Comparison of ENCODE assay signal across 15 cellular contexts in genomic region chr4:26204249-26204825, GRCh38.
DNase-seq lines count a peak whose midpoint lies in the region; ATAC-seq and TF ChIP-seq lines count a peak whose summit lies in the region.
"Had no signal": no experiment of that assay in that cellular context is flagged by ENCODE, and none has a peak within 500 bp of the region (broad histone marks: within the 10 kb centered on the region; RNA-seq: fewer than 3 reads in every experiment).

No MANE protein-coding gene starts in this region.

- H2AK5ac ChIP-seq in trophoblast cell (ENCODE audit: low read length): no peak overlapping the region

- peaks cover 3% of the 10 kb centered on the region for H3K27me3 Mint-ChIP-seq in activated naive CD4-positive, alpha-beta T cell treated with anti-CD3 and anti-CD28 coated beads for 36 hours (ENCODE audit: low read depth)
- H3K27me3 Mint-ChIP-seq in activated naive CD8-positive, alpha-beta T cell: no peaks in the 10 kb centered on the region
- H3K27me3 Mint-ChIP-seq in stimulated activated memory B cell treated with anti-CD40 and anti-IgM and Interleukin-4, amounts not matched to agents 10 μg/mL and 1 μg/mL and 100 μg/mL, for 72 hours: peaks cover 37% of the 10 kb centered on the region
- peaks cover 44% of the 10 kb centered on the region for H3K27me3 Mint-ChIP-seq in chondrocyte (ENCODE audit: low read depth)

- H3K27me3 ChIP-seq in trophoblast cell (ENCODE audit: insufficient read depth, low read length): no peaks in the 10 kb centered on the region
- H3K27me3 ChIP-seq: adrenal gland, left lung, vagina had no signal

- no peak overlapping the region for H2BK5ac ChIP-seq in trophoblast cell (ENCODE audit: low read depth, low read length, poor library complexity)

- no peak overlapping the region for H3K9ac ChIP-seq in trophoblast cell (ENCODE audit: low read length)

- TF ChIP-seq CTCF in chondrocyte (IDR thresholded peaks at IDR 0.05): no peak
- TF ChIP-seq CTCF in GM13976 (IDR thresholded peaks at IDR 0.05; ENCODE audit: borderline replicate concordance, control extremely low read depth, extremely low read depth, insufficient read depth, missing control alignments): no peak

- no peak overlapping the region for H3K4me3 ChIP-seq in trophoblast cell (ENCODE audit: low read depth, low read length)
- H3K4me3 ChIP-seq: adrenal gland, coronary artery, left lung, SK-N-MC, vagina had no signal

- H3K79me1 ChIP-seq in trophoblast cell (ENCODE audit: low read length): no peaks in the 10 kb centered on the region

- H3K36me3 ChIP-seq in trophoblast cell (ENCODE audit: control insufficient read depth in 1 of 2, insufficient read depth in 2 of 2, low read length in 2 of 2): no peaks in the 10 kb centered on the region
- H3K36me3 ChIP-seq: adrenal gland, left lung, vagina, WERI-Rb-1 had no signal

- DNase-seq in activated naive CD4-positive, alpha-beta T cell treated with anti-CD3 and anti-CD28 coated beads for 36 hours: peak; percentile 39
- no peak for DNase-seq in activated naive CD4-positive, alpha-beta T cell treated with Interleukin-2 at 50 U/mL for 16 hours
- no peak for DNase-seq in chondrocyte (ENCODE audit: low spot score)
- no peak for DNase-seq in trophoblast cell
- DNase-seq in GM13976 (ENCODE audit: low spot score): no peak
- DNase-seq: DMS79, left lung, WERI-Rb-1 had no signal

- peaks cover 1% of the 10 kb centered on the region for H3K9me3 ChIP-seq in trophoblast cell (ENCODE audit: insufficient read depth, low read depth, low read length)
- H3K9me3 ChIP-seq: adrenal gland, left lung, vagina had no signal

- no peak overlapping the region for H2BK120ac ChIP-seq in trophoblast cell (ENCODE audit: insufficient read depth, low read length, poor library complexity)

- H3K4ac ChIP-seq in trophoblast cell (ENCODE audit: low read depth, low read length): no peak overlapping the region

- intact Hi-C loops in activated naive CD4-positive, alpha-beta T cell treated with anti-CD3 and anti-CD28 coated beads for 36 hours (cut with micrococcal nuclease): no loop called here

- H2AFZ ChIP-seq in trophoblast cell (ENCODE audit: insufficient read depth, low read length, poor library complexity): no peak overlapping the region

- H3K79me2 ChIP-seq in trophoblast cell (ENCODE audit: control insufficient read depth, insufficient read depth, low read length, poor library complexity): no peaks in the 10 kb centered on the region

- no peaks in the 10 kb centered on the region for H3K9me3 Mint-ChIP-seq in activated naive CD4-positive, alpha-beta T cell treated with anti-CD3 and anti-CD28 coated beads for 36 hours
- H3K9me3 Mint-ChIP-seq in activated naive CD8-positive, alpha-beta T cell (ENCODE audit: low read depth): no peaks in the 10 kb centered on the region
- no peaks in the 10 kb centered on the region for H3K9me3 Mint-ChIP-seq in stimulated activated memory B cell treated with anti-CD40 and anti-IgM and Interleukin-4, amounts not matched to agents 10 μg/mL and 1 μg/mL and 100 μg/mL, for 72 hours
- no peaks in the 10 kb centered on the region for H3K9me3 Mint-ChIP-seq in chondrocyte (ENCODE audit: low read depth)

- H3K36me3 Mint-ChIP-seq in activated naive CD4-positive, alpha-beta T cell treated with anti-CD3 and anti-CD28 coated beads for 36 hours (ENCODE audit: low read depth): no peaks in the 10 kb centered on the region
- H3K36me3 Mint-ChIP-seq in activated naive CD8-positive, alpha-beta T cell: no peaks in the 10 kb centered on the region
- no peaks in the 10 kb centered on the region for H3K36me3 Mint-ChIP-seq in stimulated activated memory B cell treated with anti-CD40 and anti-IgM and Interleukin-4, amounts not matched to agents 10 μg/mL and 1 μg/mL and 100 μg/mL, for 72 hours
- peaks cover 3% of the 10 kb centered on the region for H3K36me3 Mint-ChIP-seq in chondrocyte (ENCODE audit: low read depth)

- H3K18ac ChIP-seq in trophoblast cell (ENCODE audit: low read length): no peak overlapping the region

- no peak overlapping the region for H3K23ac ChIP-seq in trophoblast cell (ENCODE audit: low read length)

- H3K4me1 Mint-ChIP-seq in activated naive CD4-positive, alpha-beta T cell treated with anti-CD3 and anti-CD28 coated beads for 36 hours (ENCODE audit: low read depth): peaks cover 24% of the 10 kb centered on the region
- peaks cover 23% of the 10 kb centered on the region for H3K4me1 Mint-ChIP-seq in activated naive CD8-positive, alpha-beta T cell (ENCODE audit: low read depth)
- peaks cover 8% of the 10 kb centered on the region for H3K4me1 Mint-ChIP-seq in stimulated activated memory B cell treated with anti-CD40 and anti-IgM and Interleukin-4, amounts not matched to agents 10 μg/mL and 1 μg/mL and 100 μg/mL, for 72 hours
- H3K4me1 Mint-ChIP-seq in chondrocyte (ENCODE audit: low read depth): peaks cover 24% of the 10 kb centered on the region

- peaks cover 0 to 4% of the 10 kb centered on the region in 2 experiments for H3K4me1 ChIP-seq in trophoblast cell (ENCODE audit: control insufficient read depth in 1 of 2, insufficient read depth in 2 of 2, low read length in 2 of 2)

- no CpG with 5 or more reads among the region's 8 CpGs for WGBS in trophoblast cell (ENCODE audit: extremely low coverage, insufficient coverage, insufficient read length)

- H2BK12ac ChIP-seq in trophoblast cell (ENCODE audit: low read length): no peak overlapping the region

- H3K27ac Mint-ChIP-seq in activated naive CD4-positive, alpha-beta T cell treated with anti-CD3 and anti-CD28 coated beads for 36 hours: no peak overlapping the region
- H3K27ac Mint-ChIP-seq in activated naive CD8-positive, alpha-beta T cell: peak overlapping the region; percentile 59
- H3K27ac Mint-ChIP-seq in stimulated activated memory B cell treated with anti-CD40 and anti-IgM and Interleukin-4, amounts not matched to agents 10 μg/mL and 1 μg/mL and 100 μg/mL, for 72 hours: no peak overlapping the region
- no peak overlapping the region for H3K27ac Mint-ChIP-seq in chondrocyte (ENCODE audit: unreplicated experiment)

- no peak overlapping the region for H4K12ac ChIP-seq in trophoblast cell (ENCODE audit: low read depth, low read length)

- no peak overlapping the region for H3K4me2 ChIP-seq in trophoblast cell (ENCODE audit: low read length)

- peak; percentile 54 for ATAC-seq in HG03571 (IDR thresholded peaks at IDR 0.05; ENCODE audit: unreplicated experiment)
- peak; percentile 62 for ATAC-seq in stimulated activated memory B cell treated with anti-CD40 and anti-IgM and Interleukin-4, amounts not matched to agents 10 μg/mL and 1 μg/mL and 100 μg/mL, for 72 hours
- ATAC-seq: left lung had no signal

- no peak overlapping the region for H3K27ac ChIP-seq in trophoblast cell (ENCODE audit: low read depth, low read length)
- H3K27ac ChIP-seq: adrenal gland, coronary artery, SK-N-MC, vagina, WERI-Rb-1 had no signal

- CTCF ChIA-PET in activated naive CD4-positive, alpha-beta T cell treated with anti-CD3 and anti-CD28 coated beads for 36 hours (lab: Charles Lee): interaction anchor here (1.3 to 1.6 kb wide), 2 partner anchors 121 to 216 kb away, joined by 4 read pairs; no protein-coding TSS in a partner anchor

- H4K8ac ChIP-seq in trophoblast cell (ENCODE audit: low read depth, low read length): no peak overlapping the region

- in situ Hi-C loops in GM13976 (cut with MboI; ENCODE audit: low sequenced_read_pairs, unreplicated experiment): no loop called here

- H3K14ac ChIP-seq in trophoblast cell (ENCODE audit: low read length): no peak overlapping the region

- H3K4me3 Mint-ChIP-seq in activated naive CD4-positive, alpha-beta T cell treated with anti-CD3 and anti-CD28 coated beads for 36 hours: no peak overlapping the region
- H3K4me3 Mint-ChIP-seq in activated naive CD8-positive, alpha-beta T cell: peak overlapping the region; percentile 8
- no peak overlapping the region for H3K4me3 Mint-ChIP-seq in stimulated activated memory B cell treated with anti-CD40 and anti-IgM and Interleukin-4, amounts not matched to agents 10 μg/mL and 1 μg/mL and 100 μg/mL, for 72 hours
- H3K4me3 Mint-ChIP-seq in chondrocyte (ENCODE audit: unreplicated experiment): no peak overlapping the region

- H4K91ac ChIP-seq in trophoblast cell (ENCODE audit: low read depth, low read length): no peak overlapping the region
